1 cellular context compared by ENCODE assay signal in genomic region chr3:149086232-149086988, GRCh38.
A peak's percentile ranks its signal among the peaks of the same experiment; 100 is the strongest.
TF ChIP-seq lines count a peak whose summit lies in the region.

Gene HLTF (minus strand): TSS chr3:149086533. CDS start chr3:149086336, 197 bp downstream.

TF ChIP-seq in HepG2, 621 proteins besides CTCF, POLR2A, EP300 and RAD21 (continued from another document and continues in another):
- TF ChIP-seq NFAT5 (CRISPR knock-in tag; IDR thresholded peaks at IDR 0.05), result peak; percentile 96
- TF ChIP-seq RXRA (CRISPR knock-in tag; IDR thresholded peaks at IDR 0.05), result peak; percentile 73; the same call in 1 of the 2 replicates
- TF ChIP-seq ZNF768 (CRISPR knock-in tag; IDR thresholded peaks at IDR 0.05), result peak; percentile 45; the same call in 1 of the 2 replicates
- peak; percentile 67 for TF ChIP-seq ZFY (CRISPR knock-in tag; IDR thresholded peaks at IDR 0.05)
- TF ChIP-seq ZNF747 (CRISPR knock-in tag; IDR thresholded peaks at IDR 0.05; ENCODE audit: borderline replicate concordance), result peak; percentile 96
- 0 out of 2 replicates have a peak, but pooled peaks have one; percentile 42 for TF ChIP-seq ZNF260 (CRISPR knock-in tag; IDR thresholded peaks at IDR 0.05; ENCODE audit: borderline replicate concordance, low read depth)
- TF ChIP-seq ZNF441 (CRISPR knock-in tag; IDR thresholded peaks at IDR 0.05; ENCODE audit: borderline replicate concordance), result no peak; the same call in 1 of the 2 replicates
- peak; percentile 70; the same call in 1 of the 2 replicates for TF ChIP-seq ZNF841 (CRISPR knock-in tag; IDR thresholded peaks at IDR 0.05; ENCODE audit: borderline replicate concordance)
- peak; percentile 67; the same call in 1 of the 2 replicates for TF ChIP-seq REL (CRISPR knock-in tag; conservative IDR thresholded peaks at IDR 0.05)
- no peak for TF ChIP-seq PAF1 (CRISPR knock-in tag; IDR thresholded peaks at IDR 0.05)
- peak; percentile 57; the same call in 1 of the 2 replicates for TF ChIP-seq FOXK1 (CRISPR knock-in tag; IDR thresholded peaks at IDR 0.05; ENCODE audit: borderline replicate concordance, low read depth)
- TF ChIP-seq KLF16 (CRISPR knock-in tag; IDR thresholded peaks at IDR 0.05), result peak in 1 of 2 experiments; percentile 44; a peak in 1 of 4 replicates
- TF ChIP-seq TCF7 (IDR thresholded peaks at IDR 0.05; ENCODE audit: low read depth), result no peak
- TF ChIP-seq HINFP (CRISPR knock-in tag; IDR thresholded peaks at IDR 0.05; ENCODE audit: low read depth), result peak; percentile 84
- TF ChIP-seq IKZF4 (CRISPR knock-in tag; IDR thresholded peaks at IDR 0.05; ENCODE audit: borderline replicate concordance, low read depth, not compliant biosample characterization), result peak; percentile 90
- TF ChIP-seq SMAD1 (CRISPR knock-in tag; IDR thresholded peaks at IDR 0.05; ENCODE audit: borderline replicate concordance, low read depth), result peak; percentile 91; the same call in 1 of the 2 replicates
- TF ChIP-seq ZNF878 (CRISPR knock-in tag; IDR thresholded peaks at IDR 0.05), result peak; percentile 95
- TF ChIP-seq KDM5A (IDR thresholded peaks at IDR 0.05; ENCODE audit: borderline replicate concordance, low read length), result no peak
- TF ChIP-seq AFF4 (CRISPR knock-in tag; IDR thresholded peaks at IDR 0.05), result 0 out of 2 replicates have a peak, but pooled peaks have one; percentile 42
- no peak for TF ChIP-seq GLMP (CRISPR knock-in tag; IDR thresholded peaks at IDR 0.05; ENCODE audit: borderline replicate concordance)
- TF ChIP-seq ZBTB1 (CRISPR knock-in tag; IDR thresholded peaks at IDR 0.05; ENCODE audit: borderline replicate concordance), result no peak
- peak; percentile 55; the same call in 1 of the 2 replicates for TF ChIP-seq ZNF44 (CRISPR knock-in tag; IDR thresholded peaks at IDR 0.05)
- TF ChIP-seq ZNF280B (CRISPR knock-in tag; IDR thresholded peaks at IDR 0.05; ENCODE audit: borderline replicate concordance), result no peak
- TF ChIP-seq SETDB1 (CRISPR knock-in tag; IDR thresholded peaks at IDR 0.05; ENCODE audit: borderline replicate concordance), result no peak
- no peak for TF ChIP-seq ZNF24 (IDR thresholded peaks at IDR 0.05)
- TF ChIP-seq ZNF552 (CRISPR knock-in tag; IDR thresholded peaks at IDR 0.05; ENCODE audit: borderline replicate concordance), result peak; percentile 82; the same call in 1 of the 2 replicates
- TF ChIP-seq ZNF20 (CRISPR knock-in tag; IDR thresholded peaks at IDR 0.05), result no peak; the same call in 1 of the 2 replicates
- no peak for TF ChIP-seq ZBTB34 (CRISPR knock-in tag; IDR thresholded peaks at IDR 0.05)
- TF ChIP-seq ZNF121 (CRISPR knock-in tag; IDR thresholded peaks at IDR 0.05), result peak; percentile 56; the same call in 1 of the 2 replicates
- TF ChIP-seq ZNF691 (CRISPR knock-in tag; IDR thresholded peaks at IDR 0.05; ENCODE audit: borderline replicate concordance, low read depth), result 0 out of 2 replicates have a peak, but pooled peaks have one; percentile 66
